In the genomic region with DNA sequence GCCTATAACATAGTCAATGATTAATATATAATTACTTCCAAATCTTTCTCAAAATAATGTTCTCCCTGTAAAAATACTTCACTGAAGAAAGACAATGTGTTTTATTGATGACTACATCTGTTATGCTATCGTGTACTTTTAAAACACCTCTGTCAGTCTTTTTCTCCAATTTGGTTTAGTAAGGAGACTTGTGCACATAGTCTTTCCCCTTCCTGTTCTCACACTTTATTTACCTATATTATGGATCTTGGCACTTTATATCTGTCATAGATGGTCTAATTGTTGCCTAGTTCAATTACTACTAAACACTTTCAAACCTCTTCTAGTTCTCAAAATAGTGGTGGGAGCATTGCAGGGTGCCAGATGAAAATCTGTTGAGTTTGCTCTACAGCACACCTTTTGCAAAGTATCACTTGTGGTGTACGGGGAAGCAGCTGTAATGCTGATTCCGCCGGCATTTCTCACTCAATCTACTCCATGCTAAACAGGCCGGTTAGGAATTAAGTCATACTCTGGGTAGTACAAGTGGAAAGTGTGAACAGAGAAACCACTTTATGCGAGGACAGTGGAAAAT, we compare ENCODE assay signal across 8 cellular contexts. TPM values are rescaled to one million over a fixed set of nuclear protein-coding genes. Genes with fewer than 3 reads are reported as not detected.
DNase-seq lines count a peak whose midpoint lies in the region; ATAC-seq and TF ChIP-seq lines count a peak whose summit lies in the region.

No MANE protein-coding gene starts in this region.

- H3K27me3 Mint-ChIP-seq in stimulated activated naive CD8-positive, alpha-beta T cell treated with anti-CD3 and anti-CD28 coated beads, Interleukin-15, Interleukin-2, amounts not matched to agents 100 ng/mL and 50 ng/mL, for 24 hours: peaks cover 72% of the 10 kb centered on the region
- peaks cover 45% of the 10 kb centered on the region for H3K27me3 Mint-ChIP-seq in activated B cell treated with CpG ODN at 0.5 μM for 24 hours
- peaks cover 19 to 47% (median 22%) of the 10 kb centered on the region in 3 donors for H3K27me3 Mint-ChIP-seq in immature natural killer cell (ENCODE audit: low read depth in 3 of 3)

- no peak for DNase-seq in stimulated activated naive CD8-positive, alpha-beta T cell treated with anti-CD3 and anti-CD28 coated beads, Interleukin-15, Interleukin-2, amounts not matched to agents 100 U/mL and 50 U/mL, for 24 hours
- DNase-seq in activated B cell treated with CpG ODN at 0.5 μM for 24 hours (no peak), immature natural killer cell (no peak), NCI-H146 treated with DMSO at 0.1 percent for 48 hours (lab: John Stamatoyannopoulos, UW; ENCODE audit: unreplicated experiment) (no peak), ecto neural progenitor cell (ENCODE audit: low spot score) (no peak)

- CTCF ChIA-PET in activated B cell treated with CpG ODN at 0.5 μM for 24 hours (lab: Charles Lee): no interaction called here

- peak overlapping the region; percentile 79 for H3K4me3 Mint-ChIP-seq in stimulated activated naive CD8-positive, alpha-beta T cell treated with anti-CD3 and anti-CD28 coated beads, Interleukin-15, Interleukin-2, amounts not matched to agents 100 ng/mL and 50 ng/mL, for 24 hours
- peak overlapping the region; percentile 65 for H3K4me3 Mint-ChIP-seq in activated B cell treated with CpG ODN at 0.5 μM for 24 hours
- H3K4me3 Mint-ChIP-seq in immature natural killer cell: peak overlapping the region; percentile 65 to 84 (median 81)

- no peak for ATAC-seq in stimulated activated naive CD8-positive, alpha-beta T cell treated with anti-CD3 and anti-CD28 coated beads, Interleukin-15, Interleukin-2, amounts not matched to agents 100 U/mL and 50 U/mL, for 24 hours
- no peak for ATAC-seq in activated B cell treated with CpG ODN at 0.5 μM for 24 hours (ENCODE audit: low read depth)
- ATAC-seq in GM21717 (IDR thresholded peaks at IDR 0.05; ENCODE audit: unreplicated experiment): no peak
- ATAC-seq in GM19328 (IDR thresholded peaks at IDR 0.05; ENCODE audit: unreplicated experiment): no peak

- intact Hi-C loops in activated B cell treated with CpG ODN at 0.5 μM for 24 hours (cut with micrococcal nuclease): loop anchor here (5.0 to 10.0 kb wide), 4 partner anchors 96 to 488 kb away; a partner anchor contains a TSS

- H3K9me3 Mint-ChIP-seq in stimulated activated naive CD8-positive, alpha-beta T cell treated with anti-CD3 and anti-CD28 coated beads, Interleukin-15, Interleukin-2, amounts not matched to agents 100 ng/mL and 50 ng/mL, for 24 hours: no peaks in the 10 kb centered on the region
- H3K9me3 Mint-ChIP-seq in activated B cell treated with CpG ODN at 0.5 μM for 24 hours (no peaks in the 10 kb centered on the region), immature natural killer cell (no peaks in the 10 kb centered on the region)

- H3K4me1 Mint-ChIP-seq in stimulated activated naive CD8-positive, alpha-beta T cell treated with anti-CD3 and anti-CD28 coated beads, Interleukin-15, Interleukin-2, amounts not matched to agents 100 ng/mL and 50 ng/mL, for 24 hours (ENCODE audit: low read depth): peaks cover 18% of the 10 kb centered on the region
- H3K4me1 Mint-ChIP-seq in activated B cell treated with CpG ODN at 0.5 μM for 24 hours (peaks cover 16% of the 10 kb centered on the region), immature natural killer cell (peaks cover 12 to 18% of the 10 kb centered on the region in 2 donors)

- H3K36me3 Mint-ChIP-seq in stimulated activated naive CD8-positive, alpha-beta T cell treated with anti-CD3 and anti-CD28 coated beads, Interleukin-15, Interleukin-2, amounts not matched to agents 100 ng/mL and 50 ng/mL, for 24 hours (ENCODE audit: low read depth): peaks cover 1% of the 10 kb centered on the region
- H3K36me3 Mint-ChIP-seq in activated B cell treated with CpG ODN at 0.5 μM for 24 hours (ENCODE audit: low read depth) (peaks cover under 1% of the 10 kb centered on the region), immature natural killer cell (peaks cover 0 to 14% (median 8%) of the 10 kb centered on the region in 3 donors)

- no peak for TF ChIP-seq CTCF in activated B cell treated with CpG ODN at 0.5 μM for 24 hours (IDR thresholded peaks at IDR 0.05)

- H3K27ac Mint-ChIP-seq in stimulated activated naive CD8-positive, alpha-beta T cell treated with anti-CD3 and anti-CD28 coated beads, Interleukin-15, Interleukin-2, amounts not matched to agents 100 ng/mL and 50 ng/mL, for 24 hours: no peak overlapping the region
- H3K27ac Mint-ChIP-seq in activated B cell treated with CpG ODN at 0.5 μM for 24 hours: no peak overlapping the region
- no peak overlapping the region for H3K27ac Mint-ChIP-seq in immature natural killer cell

- POLR2A ChIA-PET in activated B cell treated with CpG ODN at 0.5 μM for 24 hours (lab: Charles Lee): no interaction called here

RNA-seq across cellular contexts. Expression of a gene that starts 1.1 kb away (rescaled TPM):
- not detected in 2 replicates for total RNA-seq in activated B cell treated with CpG ODN at 0.5 μM for 24 hours
- not detected for polyA plus RNA-seq in immature natural killer cell
